8 cellular contexts compared by ENCODE assay signal in genomic region chr3:120743556-120744195, GRCh38. TPM values are rescaled to one million over a fixed set of nuclear protein-coding genes. Genes with fewer than 3 reads are reported as not detected.
DNase-seq lines count a peak whose midpoint lies in the region; ATAC-seq and TF ChIP-seq lines count a peak whose summit lies in the region.

No MANE protein-coding gene starts in this region.

- 55 to 64% methylated on average over 5 to 6 of the region's 6 CpGs for WGBS in transverse colon (ENCODE audit: low coverage in 1 of 2), 2 donors

- in situ Hi-C loops in transverse colon (cut with MboI; ENCODE audit: low pct_ligation_motif_present in 1 of 4, low pct_unique_long_range_greater_than_20kb in 1 of 4, low sequenced_read_pairs in 3 of 4): loop anchor here in 1 of 4 donors (25.0 kb wide), 1 partner anchor 156 kb away; the partner anchor contains the start of gene NDUFB4

- peaks cover 19% of the 10 kb centered on the region for H3K36me3 Mint-ChIP-seq in activated naive CD8-positive, alpha-beta T cell treated with anti-CD3 and anti-CD28 coated beads, Interleukin-2, amount 50 U/mL, for 24 hours (ENCODE audit: low read depth)

- peaks cover 31% of the 10 kb centered on the region for H3K4me1 Mint-ChIP-seq in activated naive CD8-positive, alpha-beta T cell treated with anti-CD3 and anti-CD28 coated beads, Interleukin-2, amount 50 U/mL, for 24 hours

- peak in 1 of 2 donors; percentile 10 for DNase-seq in cardiac muscle cell (ENCODE audit: low read depth in 1 of 2, low spot score in 1 of 2)
- no peak for DNase-seq in cardiac septum (ENCODE audit: low spot score)
- no peak for DNase-seq in activated naive CD8-positive, alpha-beta T cell treated with anti-CD3 and anti-CD28 coated beads, Interleukin-2, amount 50 U/mL, for 24 hours
- no peak for DNase-seq in kidney epithelial cell (ENCODE audit: low read depth)
- no peak for DNase-seq in transverse colon
- no peak for DNase-seq in amniotic stem cell (lab: John Stamatoyannopoulos, UW)

- H3K27me3 Mint-ChIP-seq in activated naive CD8-positive, alpha-beta T cell treated with anti-CD3 and anti-CD28 coated beads, Interleukin-2, amount 50 U/mL, for 24 hours: no peaks in the 10 kb centered on the region

- H3K9me3 ChIP-seq in cardiac muscle cell (ENCODE audit: low read depth): no peaks in the 10 kb centered on the region
- no peaks in the 10 kb centered on the region for H3K9me3 ChIP-seq in transverse colon

- H3K9me3 Mint-ChIP-seq in activated naive CD8-positive, alpha-beta T cell treated with anti-CD3 and anti-CD28 coated beads, Interleukin-2, amount 50 U/mL, for 24 hours: no peaks in the 10 kb centered on the region

- peak overlapping the region; percentile 96 for H3K27ac Mint-ChIP-seq in activated naive CD8-positive, alpha-beta T cell treated with anti-CD3 and anti-CD28 coated beads, Interleukin-2, amount 50 U/mL, for 24 hours

- intact Hi-C loops in cardiac septum (cut with DNase I) (loop anchor here (2.0 to 10.0 kb wide), 4 partner anchors 147 to 649 kb away; partner anchors contain the start of genes GSK3B and NDUFB4), transverse colon (cut with DNase I; ENCODE audit: low total_unique reads) (no loop called here)

- TF ChIP-seq CTCF in cardiac muscle cell (IDR thresholded peaks at IDR 0.05; ENCODE audit: low read depth, low read length) (no peak), kidney epithelial cell (IDR thresholded peaks at IDR 0.05; ENCODE audit: insufficient read depth, low read length, poor library complexity, severe bottlenecking) (no peak), transverse colon (IDR thresholded peaks at IDR 0.05) (no peak)

- peak overlapping the region; percentile 92 for H3K27ac ChIP-seq in cardiac muscle cell
- H3K27ac ChIP-seq in transverse colon: peak overlapping the region in 3 of 4 donors; percentile 90 to 98 (median 96)

- H3K4me3 ChIP-seq in cardiac muscle cell: peak overlapping the region; percentile 94
- H3K4me3 ChIP-seq in kidney epithelial cell (ENCODE audit: low read depth, low read length): peak overlapping the region; percentile 97
- peak overlapping the region in 3 of 4 donors; percentile 76 to 91 (median 90) for H3K4me3 ChIP-seq in transverse colon

- no peak for TF ChIP-seq EP300 in transverse colon (IDR thresholded peaks at IDR 0.05; ENCODE audit: low read depth)

- H3K4me3 Mint-ChIP-seq in activated naive CD8-positive, alpha-beta T cell treated with anti-CD3 and anti-CD28 coated beads, Interleukin-2, amount 50 U/mL, for 24 hours: peak overlapping the region; percentile 92

- H3K36me3 ChIP-seq in cardiac muscle cell (no peaks in the 10 kb centered on the region), kidney epithelial cell (ENCODE audit: control insufficient read depth, insufficient read depth, low read length) (no peaks in the 10 kb centered on the region), transverse colon (peaks cover 0 to under 1% (median 0%) of the 10 kb centered on the region in 4 donors)

- no peaks in the 10 kb centered on the region for H3K27me3 ChIP-seq in cardiac muscle cell
- H3K27me3 ChIP-seq in kidney epithelial cell (ENCODE audit: control insufficient read depth, insufficient read depth, low read length): no peaks in the 10 kb centered on the region
- no peaks in the 10 kb centered on the region for H3K27me3 ChIP-seq in transverse colon

- ATAC-seq in activated naive CD8-positive, alpha-beta T cell treated with anti-CD3 and anti-CD28 coated beads, Interleukin-2, amount 50 U/mL, for 24 hours: no peak
- ATAC-seq in HG02571 (IDR thresholded peaks at IDR 0.05; ENCODE audit: unreplicated experiment): no peak
- ATAC-seq in HG02610 (IDR thresholded peaks at IDR 0.05; ENCODE audit: unreplicated experiment): no peak

- no peak for TF ChIP-seq POLR2A in transverse colon (IDR thresholded peaks at IDR 0.05)

- no peaks in the 10 kb centered on the region for H3K4me1 ChIP-seq in cardiac muscle cell (ENCODE audit: low read depth)
- H3K4me1 ChIP-seq in transverse colon: peaks cover 11 to 20% (median 17%) of the 10 kb centered on the region in 4 donors

RNA-seq across cellular contexts. Expression of gene GTF2E1, which starts 1.1 kb away (rescaled TPM):
- total RNA-seq in cardiac muscle cell: 22.1 and 23.6 TPM in 2 replicates
- 12.9 and 21.5 TPM in 2 replicates for polyA plus RNA-seq in cardiac muscle cell
- total RNA-seq in cardiac septum: 13.2 TPM
- 19.2 and 20.0 TPM in 2 replicates for total RNA-seq in kidney epithelial cell
- total RNA-seq in transverse colon: 10 to 100 TPM in 3 of 4 donors, 1 to 10 TPM in 1; 9.0 to 32.4 (median 14.5) TPM

RNA-seq across cellular contexts. Expression of gene RABL3, which starts 1.4 kb away (rescaled TPM):
- total RNA-seq in cardiac muscle cell (12.5 and 16.6 TPM in 2 replicates), cardiac septum (22.8 TPM), kidney epithelial cell (12.4 and 16.6 TPM in 2 replicates), transverse colon (10 to 100 TPM in 3 of 4 donors, 1 to 10 TPM in 1; 8.2 to 23.7 (median 19.9) TPM)
- polyA plus RNA-seq in cardiac muscle cell: 15.0 and 22.3 TPM in 2 replicates
